ENCODE assay signal across 8 cellular contexts in the genomic region with DNA sequence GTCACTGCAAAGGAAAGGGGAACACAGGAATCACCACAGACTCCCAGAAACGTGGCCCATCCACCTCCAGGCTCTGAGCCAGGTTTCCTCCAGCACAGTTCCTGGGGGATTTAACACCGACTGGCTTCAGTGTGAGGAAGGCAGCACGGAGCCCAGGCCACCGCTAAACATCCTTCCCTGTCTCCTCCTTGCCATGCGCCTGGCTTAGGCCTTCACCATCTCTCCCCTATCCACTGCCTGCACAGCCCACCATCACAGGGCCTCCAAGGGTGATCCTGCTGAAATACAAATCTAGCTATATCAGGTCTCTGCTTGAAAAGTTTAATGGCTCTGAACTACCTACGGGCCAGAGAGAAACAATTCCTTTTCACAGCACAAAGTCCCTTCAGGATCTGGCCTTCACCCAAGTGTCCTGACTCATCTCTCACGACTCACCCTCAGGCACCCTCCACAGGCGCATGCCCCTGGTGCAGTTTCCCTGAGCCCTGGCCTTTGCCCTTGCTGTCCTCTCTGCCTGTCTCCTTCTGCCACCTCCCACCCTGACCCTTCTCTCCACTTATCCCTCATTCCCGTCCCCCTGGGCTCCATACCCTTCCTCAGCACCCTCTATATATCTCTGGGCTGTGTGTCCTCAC. TPM values are rescaled to one million over a fixed set of nuclear protein-coding genes. Genes with fewer than 3 reads are reported as not detected.
DNase-seq lines count a peak whose midpoint lies in the region; ATAC-seq and TF ChIP-seq lines count a peak whose summit lies in the region.
"Not testable (repeated sequence)": the region's sequence is repeated elsewhere in the genome, so short reads cannot be mapped to it uniquely, and the experiment has no call there.

No MANE protein-coding gene starts in this region.

- H3K36me3 ChIP-seq in endodermal cell (ENCODE audit: control insufficient read depth, insufficient read depth, low read length), result not testable (repeated sequence)

- peak; percentile 51 for ATAC-seq in activated T-helper 17 cell treated with anti-CD3 and anti-CD28 coated beads, Interleukin-2, amount 50 U/mL, for 72 hours (replicated peaks)
- ATAC-seq in left colon (peak; percentile 87), omental fat pad (ENCODE audit: low FRiP score) (peak; percentile 29)

- H3K9ac ChIP-seq in endodermal cell (ENCODE audit: extremely low read depth, low read length, poor library complexity, severe bottlenecking), result not testable (repeated sequence)

- WGBS in endodermal cell (ENCODE audit: insufficient coverage in 1 of 2, insufficient read length in 1 of 2), 2 experiments, result 85 to 96% methylated on average over 4 to 9 of the region's 9 CpGs

- peaks cover 43% of the 10 kb centered on the region for H3K36me3 Mint-ChIP-seq in activated T-helper 17 cell treated with anti-CD3 and anti-CD28 coated beads, Interleukin-2, amount 50 U/mL, for 72 hours (ENCODE audit: low read depth)
- peaks cover 18% of the 10 kb centered on the region for H3K36me3 Mint-ChIP-seq in endodermal cell (ENCODE audit: low read depth)
- peaks cover 18% of the 10 kb centered on the region for H3K36me3 Mint-ChIP-seq in type B pancreatic cell

- TF ChIP-seq CTCF in RWPE1 (conservative IDR thresholded peaks at IDR 0.05; ENCODE audit: low read depth); endodermal cell (conservative IDR thresholded peaks at IDR 0.05); omental fat pad (IDR thresholded peaks at IDR 0.05); type B pancreatic cell (conservative IDR thresholded peaks at IDR 0.05): not testable (repeated sequence)

- not testable (repeated sequence) for H3K4me3 ChIP-seq in endodermal cell (ENCODE audit: low read length)

- H3K4me1 Mint-ChIP-seq in activated T-helper 17 cell treated with anti-CD3 and anti-CD28 coated beads, Interleukin-2, amount 50 U/mL, for 72 hours; endodermal cell: not testable (repeated sequence)
- peaks cover 41% of the 10 kb centered on the region for H3K4me1 Mint-ChIP-seq in type B pancreatic cell (ENCODE audit: unreplicated experiment)

- DNase-seq in AG20443 (ENCODE audit: low spot score), result peak; percentile 43
- DNase-seq in HT-29 (ENCODE audit: low spot score), result peak; percentile 55
- not testable (repeated sequence) for DNase-seq in RWPE1 (ENCODE audit: low spot score); endodermal cell; omental fat pad (ENCODE audit: low spot score); type B pancreatic cell (ENCODE audit: extremely low spot score, unreplicated experiment)
- peak; percentile 61 to 84 for DNase-seq in left colon

- not testable (repeated sequence) for H3K27me3 Mint-ChIP-seq in activated T-helper 17 cell treated with anti-CD3 and anti-CD28 coated beads, Interleukin-2, amount 50 U/mL, for 72 hours; endodermal cell (ENCODE audit: insufficient read depth); type B pancreatic cell

- H3K4me1 ChIP-seq in endodermal cell (ENCODE audit: control insufficient read depth, insufficient read depth, low read length), result not testable (repeated sequence)

- CTCF ChIA-PET in RWPE1 (lab: Yijun Ruan, JAX), result not testable (repeated sequence)

- intact Hi-C loops in left colon (cut with DNase I, micrococcal nuclease), result not testable (repeated sequence)

- POLR2A ChIA-PET in RWPE1 (lab: Yijun Ruan, JAX; ENCODE audit: low non-redundant PET), result not testable (repeated sequence)

- H3K27ac ChIP-seq in RWPE1, result peak overlapping the region; percentile 78
- H3K27ac ChIP-seq in endodermal cell (ENCODE audit: low read depth, low read length), result not testable (repeated sequence)

- H3K9me3 ChIP-seq in endodermal cell (ENCODE audit: control insufficient read depth, low read length), result not testable (repeated sequence)

- not testable (repeated sequence) for H3K27me3 ChIP-seq in endodermal cell (ENCODE audit: control insufficient read depth, insufficient read depth, low read length, poor library complexity, severe bottlenecking)

- not testable (repeated sequence) for H3K27ac Mint-ChIP-seq in activated T-helper 17 cell treated with anti-CD3 and anti-CD28 coated beads, Interleukin-2, amount 50 U/mL, for 72 hours
- peak overlapping the region; percentile 12 for H3K27ac Mint-ChIP-seq in endodermal cell
- H3K27ac Mint-ChIP-seq in type B pancreatic cell, result peak overlapping the region; percentile 57

- not testable (repeated sequence) for H3K9me3 Mint-ChIP-seq in activated T-helper 17 cell treated with anti-CD3 and anti-CD28 coated beads, Interleukin-2, amount 50 U/mL, for 72 hours; endodermal cell; type B pancreatic cell

- H3K4me3 Mint-ChIP-seq in activated T-helper 17 cell treated with anti-CD3 and anti-CD28 coated beads, Interleukin-2, amount 50 U/mL, for 72 hours; endodermal cell: not testable (repeated sequence)
- peak overlapping the region; percentile 29 for H3K4me3 Mint-ChIP-seq in type B pancreatic cell

RNA-seq across cellular contexts. Expression of a gene that starts 18.4 kb away (rescaled TPM):
- total RNA-seq in HT-29 (2014; rRNA removed; shearing (Covaris generic)), result 8.0 and 20.1 TPM in 2 replicates
- total RNA-seq in activated T-helper 17 cell treated with anti-CD3 and anti-CD28 coated beads, Interleukin-2, amount 50 U/mL, for 72 hours, result 10 to 100 TPM; 36.8 to 40.5 TPM
- 1 to 10 TPM; 4.6 to 5.9 TPM for total RNA-seq in endodermal cell
- polyA plus RNA-seq in endodermal cell (2013, experiment 1 of 2), result 13.5 TPM
- polyA plus RNA-seq in endodermal cell (2013, experiment 2 of 2), result 15.1 TPM
- total RNA-seq in left colon, result 10 to 100 TPM; 30.0 to 34.1 TPM
- 10 to 100 TPM; 23.8 to 53.4 (median 27.1) TPM for total RNA-seq in omental fat pad
- 7.2 and 10.7 TPM in 2 replicates for total RNA-seq in type B pancreatic cell (ENCODE audit: low replicate concordance)

Comparison
In these comparisons a context has a peak if more than half of its experiments do, and no peak if none do; other contexts are left out.
1. ATAC-seq: peak in every context shown above with its lines; median percentile 87 in left colon; 51 in activated T-helper 17 cell treated with anti-CD3 and anti-CD28 coated beads, Interleukin-2, amount 50 U/mL, for 72 hours; 29 in omental fat pad.